ENCODE assay signal across 10 cellular contexts in the genomic region with DNA sequence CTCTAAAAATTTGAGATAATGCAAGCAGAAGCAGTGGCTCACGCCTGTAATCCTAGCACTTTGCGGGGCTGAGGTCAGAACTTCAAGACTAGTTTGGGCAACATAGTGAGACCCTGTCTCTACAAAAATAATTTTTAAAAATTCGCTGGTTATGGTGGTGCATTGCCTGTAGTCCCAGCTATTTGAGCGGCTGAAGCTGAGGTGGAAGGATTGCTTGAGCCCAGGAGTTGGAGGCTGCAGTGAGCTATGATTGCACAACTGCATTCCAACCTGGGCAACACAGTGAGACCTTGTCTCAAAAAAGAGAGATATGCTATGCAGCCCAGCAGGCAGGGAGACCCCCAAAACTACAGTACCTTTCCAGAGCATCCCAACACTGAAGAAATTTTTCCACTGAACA. TPM values are rescaled to one million over a fixed set of nuclear protein-coding genes. Genes with fewer than 3 reads are reported as not detected.
DNase-seq lines count a peak whose midpoint lies in the region; ATAC-seq and TF ChIP-seq lines count a peak whose summit lies in the region.
"Had no signal": no experiment of that assay in that cellular context is flagged by ENCODE, and none has a peak within 500 bp of the region (broad histone marks: within the 10 kb centered on the region; RNA-seq: fewer than 3 reads in every experiment).

No MANE protein-coding gene starts in this region.

- peaks cover 39% of the 10 kb centered on the region for H3K36me3 ChIP-seq in GM23338 (ENCODE audit: insufficient read depth)
- H3K36me3 ChIP-seq in PC-3 (ENCODE audit: low read depth, low read length) = peaks cover 44% of the 10 kb centered on the region
- H3K36me3 ChIP-seq in endodermal cell (ENCODE audit: control insufficient read depth, insufficient read depth, low read length) = peaks cover 43% of the 10 kb centered on the region
- H3K36me3 ChIP-seq in H7 (replicated peaks; ENCODE audit: control insufficient read depth, insufficient read depth, low read length) = peaks cover 12% of the 10 kb centered on the region

- H3K4me2 ChIP-seq in GM23338 (peak overlapping the region; percentile 88), PC-3 (ENCODE audit: low read length) (peak overlapping the region; percentile 92)

- H3K4me1 ChIP-seq in GM23338 (ENCODE audit: insufficient read depth) (peaks cover 68% of the 10 kb centered on the region), PC-3 (ENCODE audit: insufficient read depth, low read length) (peaks cover 58% of the 10 kb centered on the region), endodermal cell (ENCODE audit: control insufficient read depth, insufficient read depth, low read length) (peaks cover 3% of the 10 kb centered on the region)

- no peaks in the 10 kb centered on the region for H3K9me2 ChIP-seq in GM23338 (ENCODE audit: insufficient read depth)
- H3K9me2 ChIP-seq in PC-3 (replicated peaks; ENCODE audit: low read length) = no peaks in the 10 kb centered on the region

- BruUV-seq in PC-3 (replicated peaks; lab: Mats Ljungman, UMichigan) = no TSS peak

- no peak for TF ChIP-seq CTCF in GM23338 (conservative IDR thresholded peaks at IDR 0.05; ENCODE audit: low read depth in 2 of 2)
- no peak for TF ChIP-seq CTCF in PC-3 (conservative IDR thresholded peaks at IDR 0.05; ENCODE audit: low read depth, low read length)
- TF ChIP-seq CTCF in endodermal cell (conservative IDR thresholded peaks at IDR 0.05) = no peak
- TF ChIP-seq CTCF in progenitor cell of endocrine pancreas (IDR thresholded peaks at IDR 0.05; ENCODE audit: unreplicated experiment) = no peak

- H3K9ac ChIP-seq in PC-3 (ENCODE audit: low read length) (peak overlapping the region; percentile 96; the same call in 1 of the 2 replicates), endodermal cell (ENCODE audit: extremely low read depth, low read length, poor library complexity, severe bottlenecking) (no peak overlapping the region)

- H3K27me3 ChIP-seq in GM23338 (ENCODE audit: insufficient read depth) (no peaks in the 10 kb centered on the region), PC-3 (ENCODE audit: low read length) (no peaks in the 10 kb centered on the region), endodermal cell (ENCODE audit: control insufficient read depth, insufficient read depth, low read length, poor library complexity, severe bottlenecking) (no peaks in the 10 kb centered on the region), H7 (ENCODE audit: control insufficient read depth, insufficient read depth, low read length) (no peaks in the 10 kb centered on the region)

- CTCF ChIA-PET in PC-3 (lab: Charles Lee) = no interaction called here

- intact Hi-C loops in PC-3 (cut with micrococcal nuclease) = loop anchor here (5.0 to 10.0 kb wide), 2 partner anchors 147 to 460 kb away; no protein-coding TSS in a partner anchor

- H3K27ac ChIP-seq in GM23338 (ENCODE audit: low read depth) = no peak overlapping the region
- H3K27ac ChIP-seq in PC-3 (ENCODE audit: low read length) = no peak overlapping the region
- H3K27ac ChIP-seq in endodermal cell (ENCODE audit: low read depth, low read length) = no peak overlapping the region

- H3K27me3 Mint-ChIP-seq in GM23338 (ENCODE audit: insufficient read depth, low read depth, poor library complexity) (peaks cover 12% of the 10 kb centered on the region), endodermal cell (ENCODE audit: insufficient read depth) (no peaks in the 10 kb centered on the region), progenitor cell of endocrine pancreas (peaks cover 25% of the 10 kb centered on the region)

- H3K9me3 ChIP-seq in PC-3 (ENCODE audit: low read length) (no peaks in the 10 kb centered on the region), endodermal cell (ENCODE audit: control insufficient read depth, low read length) (no peaks in the 10 kb centered on the region)

- no peaks in the 10 kb centered on the region for H3F3A ChIP-seq in GM23338 (replicated peaks; ENCODE audit: low read depth)
- H3F3A ChIP-seq in PC-3 (ENCODE audit: low read length, unreplicated experiment) = no peaks in the 10 kb centered on the region

- H3K4me3 ChIP-seq in GM23338 (peak overlapping the region; percentile 93), PC-3 (ENCODE audit: low read length) (peak overlapping the region; percentile 98), endodermal cell (ENCODE audit: low read length) (peak overlapping the region; percentile 95), H7 (ENCODE audit: insufficient read depth, low read depth, low read length) (no peak overlapping the region; the same call in 1 of the 2 replicates)

- H2AFZ ChIP-seq in GM23338 (no peak overlapping the region), PC-3 (ENCODE audit: low read length) (no peak overlapping the region)

- 63 to 100% methylated on average over 3 to 4 of the region's 4 CpGs for WGBS in endodermal cell (ENCODE audit: insufficient coverage in 1 of 2, insufficient read length in 1 of 2), 2 experiments

- H3K79me2 ChIP-seq in GM23338 (replicated peaks; ENCODE audit: insufficient read depth) = peaks cover 77% of the 10 kb centered on the region
- H3K79me2 ChIP-seq in PC-3 (ENCODE audit: low read length) = peaks cover 88% of the 10 kb centered on the region

- H3K9me3 Mint-ChIP-seq in GM23338 (no peaks in the 10 kb centered on the region; the same call in 2 of the 3 replicates), endodermal cell (no peaks in the 10 kb centered on the region), progenitor cell of endocrine pancreas (ENCODE audit: low read depth) (no peaks in the 10 kb centered on the region)

- DNase-seq in GM23338 (ENCODE audit: low spot score) = no peak
- DNase-seq in PC-3 = peak; percentile 6
- DNase-seq in endodermal cell = no peak
- no peak for DNase-seq in progenitor cell of endocrine pancreas (ENCODE audit: low spot score, unreplicated experiment)
- DNase-seq in H7 = no peak
- DNase-seq in hypothalamus (lab: John Stamatoyannopoulos, UW) = no peak
- DNase-seq in NCI-H2196 (lab: John Stamatoyannopoulos, UW; ENCODE audit: unreplicated experiment) = no peak
- DNase-seq: activated CD8-positive, alpha-beta memory T cell treated with anti-CD3 and anti-CD28 coated beads, Interleukin-2, amount 50 U/mL, for 48 hours; NCI-H524 had no signal

- H3K36me3 Mint-ChIP-seq in GM23338 (ENCODE audit: low read depth) = peaks cover 68% of the 10 kb centered on the region
- peaks cover 50% of the 10 kb centered on the region for H3K36me3 Mint-ChIP-seq in endodermal cell (ENCODE audit: low read depth)
- H3K36me3 Mint-ChIP-seq in progenitor cell of endocrine pancreas (ENCODE audit: insufficient read depth) = peaks cover 9% of the 10 kb centered on the region

- ATAC-seq in GM23338 (no peak), PC-3 (no peak), HG02885 (IDR thresholded peaks at IDR 0.05; ENCODE audit: poor library complexity, unreplicated experiment) (no peak)

- H3K4me1 Mint-ChIP-seq in GM23338 (peaks cover 58% of the 10 kb centered on the region), endodermal cell (peaks cover 43% of the 10 kb centered on the region), progenitor cell of endocrine pancreas (ENCODE audit: low read depth) (peaks cover 9% of the 10 kb centered on the region)

- H4K20me1 ChIP-seq in GM23338 (replicated peaks; ENCODE audit: insufficient read depth) = peaks cover 26% of the 10 kb centered on the region
- peaks cover 42% of the 10 kb centered on the region for H4K20me1 ChIP-seq in PC-3 (ENCODE audit: low read length)

- H3K4me3 Mint-ChIP-seq in GM23338 (peak overlapping the region; percentile 100), endodermal cell (peak overlapping the region; percentile 99), progenitor cell of endocrine pancreas (ENCODE audit: low read depth) (peak overlapping the region; percentile 92)

- POLR2A ChIA-PET in PC-3 (lab: Charles Lee; ENCODE audit: unreplicated experiment) = no interaction called here

- H3K27ac Mint-ChIP-seq in GM23338 = peak overlapping the region; percentile 26; the same call in 1 of the 2 replicates
- H3K27ac Mint-ChIP-seq in endodermal cell = peak overlapping the region; percentile 63
- H3K27ac Mint-ChIP-seq in progenitor cell of endocrine pancreas = no peak overlapping the region

TF ChIP-seq in GM23338, 12 proteins besides CTCF, POLR2A, EP300 and RAD21 (continues in another document):
- TF ChIP-seq EZH2 (IDR thresholded peaks at IDR 0.05; ENCODE audit: low read depth, unreplicated experiment) (no peak), CREB1 (CRISPR knock-in tag; IDR thresholded peaks at IDR 0.05; ENCODE audit: low read depth) (no peak), ZNF114 (CRISPR knock-in tag; IDR thresholded peaks at IDR 0.05) (no peak), EZH2phosphoT487 (IDR thresholded peaks at IDR 0.05; ENCODE audit: unreplicated experiment) (no peak), POLR2AphosphoS5 (IDR thresholded peaks at IDR 0.05; ENCODE audit: low read depth) (no peak)
- TF ChIP-seq, protein P1, sequence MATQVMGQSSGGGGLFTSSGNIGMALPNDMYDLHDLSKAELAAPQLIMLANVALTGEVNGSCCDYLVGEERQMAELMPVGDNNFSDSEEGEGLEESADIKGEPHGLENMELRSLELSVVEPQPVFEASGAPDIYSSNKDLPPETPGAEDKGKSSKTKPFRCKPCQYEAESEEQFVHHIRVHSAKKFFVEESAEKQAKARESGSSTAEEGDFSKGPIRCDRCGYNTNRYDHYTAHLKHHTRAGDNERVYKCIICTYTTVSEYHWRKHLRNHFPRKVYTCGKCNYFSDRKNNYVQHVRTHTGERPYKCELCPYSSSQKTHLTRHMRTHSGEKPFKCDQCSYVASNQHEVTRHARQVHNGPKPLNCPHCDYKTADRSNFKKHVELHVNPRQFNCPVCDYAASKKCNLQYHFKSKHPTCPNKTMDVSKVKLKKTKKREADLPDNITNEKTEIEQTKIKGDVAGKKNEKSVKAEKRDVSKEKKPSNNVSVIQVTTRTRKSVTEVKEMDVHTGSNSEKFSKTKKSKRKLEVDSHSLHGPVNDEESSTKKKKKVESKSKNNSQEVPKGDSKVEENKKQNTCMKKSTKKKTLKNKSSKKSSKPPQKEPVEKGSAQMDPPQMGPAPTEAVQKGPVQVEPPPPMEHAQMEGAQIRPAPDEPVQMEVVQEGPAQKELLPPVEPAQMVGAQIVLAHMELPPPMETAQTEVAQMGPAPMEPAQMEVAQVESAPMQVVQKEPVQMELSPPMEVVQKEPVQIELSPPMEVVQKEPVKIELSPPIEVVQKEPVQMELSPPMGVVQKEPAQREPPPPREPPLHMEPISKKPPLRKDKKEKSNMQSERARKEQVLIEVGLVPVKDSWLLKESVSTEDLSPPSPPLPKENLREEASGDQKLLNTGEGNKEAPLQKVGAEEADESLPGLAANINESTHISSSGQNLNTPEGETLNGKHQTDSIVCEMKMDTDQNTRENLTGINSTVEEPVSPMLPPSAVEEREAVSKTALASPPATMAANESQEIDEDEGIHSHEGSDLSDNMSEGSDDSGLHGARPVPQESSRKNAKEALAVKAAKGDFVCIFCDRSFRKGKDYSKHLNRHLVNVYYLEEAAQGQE (IDR thresholded peaks at IDR 0.05; ENCODE audit: unreplicated experiment) = no peak

RNA-seq across cellular contexts. Expression of a gene that starts 2.3 kb away (rescaled TPM):
- 396 and 408 TPM in 2 replicates for total RNA-seq in GM23338 (2014; rRNA removed; shearing (Covaris generic))
- polyA plus RNA-seq in GM23338 (2016; fragmentation: Nextera tagmentation; extraction: Ambion mirVana) = 432 and 444 TPM in 2 replicates
- total RNA-seq in PC-3 (2014; rRNA removed) (200 and 240 TPM in 2 replicates), endodermal cell (100 to 1,000 TPM; 234 to 273 TPM), progenitor cell of endocrine pancreas (55.0 and 70.2 TPM in 2 replicates)
- 116 TPM for polyA plus RNA-seq in endodermal cell (2013, experiment 1 of 2)
- polyA plus RNA-seq in endodermal cell (2013, experiment 2 of 2) = 98.1 TPM
- 326 and 329 TPM in 2 replicates for total RNA-seq in H7 (2014; rRNA removed; shearing (Covaris generic))
